8 cellular contexts compared by ENCODE assay signal in genomic region chr20:52190437-52191131, GRCh38. TPM values are rescaled to one million over a fixed set of nuclear protein-coding genes. Genes with fewer than 3 reads are reported as not detected.
A peak's percentile ranks its signal among the peaks of the same experiment; 100 is the strongest.
DNase-seq lines count a peak whose midpoint lies in the region; ATAC-seq and TF ChIP-seq lines count a peak whose summit lies in the region.

No MANE protein-coding gene starts in this region.

- in situ Hi-C loops in GM23248 (cut with MboI), result no loop called here

- no peaks in the 10 kb centered on the region for H3K9me3 Mint-ChIP-seq in effector memory CD8-positive, alpha-beta T cell

- DNase-seq in GM04503 (ENCODE audit: low read depth) (peak; percentile 3), GM23248 (peak; percentile 74), MM.1S (peak; percentile 74), midbrain (lab: John Stamatoyannopoulos, UW) (peak; percentile 49), stomach (peak; percentile 34), Ammon's horn (ENCODE audit: low spot score) (no peak)
- peak; percentile 26 for DNase-seq in activated CD4-positive, alpha-beta T cell treated with anti-CD3 and anti-CD28 coated beads, Interleukin-2, amount 50 U/mL, for 1 hour
- peak; percentile 8 to 19 (median 10) for DNase-seq in effector memory CD8-positive, alpha-beta T cell

- H3K9ac ChIP-seq in GM23248 (peak overlapping the region; percentile 84), MM.1S (ENCODE audit: low read length) (peak overlapping the region; percentile 91)

- H3K9me2 ChIP-seq in GM23248 (ENCODE audit: insufficient read depth), result no peaks in the 10 kb centered on the region
- H3K9me2 ChIP-seq in MM.1S (replicated peaks; ENCODE audit: insufficient read depth, low read length), result no peaks in the 10 kb centered on the region

- TF ChIP-seq EP300 in stomach (IDR thresholded peaks at IDR 0.05), result no peak

- WGBS in GM23248 (ENCODE audit: low coverage in 1 of 2, low lambda C conversion rate in 2 of 2, missing lambda C conversion rate in 2 of 2), 2 experiments, result 1 to 5% methylated on average over 15 of the region's 15 CpGs
- 8 to 10% (median 9%) methylated on average over 13 to 15 of the region's 15 CpGs for WGBS in stomach, 5 donors

- no peaks in the 10 kb centered on the region for H3K27me3 Mint-ChIP-seq in effector memory CD8-positive, alpha-beta T cell

- H3K4me3 Mint-ChIP-seq in effector memory CD8-positive, alpha-beta T cell, result peak overlapping the region; percentile 89 to 92

- TF ChIP-seq CTCF in MM.1S (IDR thresholded peaks at IDR 0.05; ENCODE audit: low read length), result no peak
- TF ChIP-seq CTCF in stomach (IDR thresholded peaks at IDR 0.05), result no peak

- H3K27me3 ChIP-seq in GM23248 (replicated peaks; ENCODE audit: insufficient read depth) (no peaks in the 10 kb centered on the region), MM.1S (replicated peaks; ENCODE audit: insufficient read depth, low read length) (no peaks in the 10 kb centered on the region), stomach (no peaks in the 10 kb centered on the region)

- 0 out of 2 replicates have a peak, but pooled peaks cover 5% of the 10 kb centered on the region for H3K4me1 ChIP-seq in GM23248 (ENCODE audit: insufficient read depth)
- peaks cover 9% of the 10 kb centered on the region; the same call in 1 of the 2 replicates for H3K4me1 ChIP-seq in MM.1S (ENCODE audit: low read length)
- H3K4me1 ChIP-seq in stomach, result peaks cover 0 to 42% (median 20%) of the 10 kb centered on the region in 4 donors

- TF ChIP-seq POLR2A in stomach (IDR thresholded peaks at IDR 0.05), result no peak

- peaks cover 15% of the 10 kb centered on the region for H3K36me3 Mint-ChIP-seq in effector memory CD8-positive, alpha-beta T cell (ENCODE audit: insufficient read depth)

- peak overlapping the region; percentile 95 for H3K4me3 ChIP-seq in GM23248
- peak overlapping the region; percentile 99 for H3K4me3 ChIP-seq in MM.1S (ENCODE audit: low read length)
- peak overlapping the region; percentile 66 to 94 (median 80) for H3K4me3 ChIP-seq in stomach

- H3K4me2 ChIP-seq in GM23248 (ENCODE audit: unreplicated experiment) (peak overlapping the region; percentile 89), MM.1S (ENCODE audit: low read depth, low read length) (peak overlapping the region; percentile 99)

- H3K9me3 ChIP-seq in GM23248 (ENCODE audit: low read depth), result no peaks in the 10 kb centered on the region
- H3K9me3 ChIP-seq in MM.1S (replicated peaks; ENCODE audit: insufficient read depth, low read length), result no peaks in the 10 kb centered on the region
- H3K9me3 ChIP-seq in stomach, result no peaks in the 10 kb centered on the region

- peak overlapping the region; percentile 77 to 92 for H3K27ac Mint-ChIP-seq in effector memory CD8-positive, alpha-beta T cell

- H4K20me1 ChIP-seq in GM23248 (ENCODE audit: insufficient read depth) (no peaks in the 10 kb centered on the region), MM.1S (ENCODE audit: insufficient read depth, low read length) (no peaks in the 10 kb centered on the region)

- no peak for ATAC-seq in effector memory CD8-positive, alpha-beta T cell (replicated peaks)

- intact Hi-C loops in stomach (cut with DNase I; ENCODE audit: low total_unique reads), result no loop called here

- peaks cover 32% of the 10 kb centered on the region for H3K79me2 ChIP-seq in GM23248 (ENCODE audit: insufficient read depth)
- peaks cover 56% of the 10 kb centered on the region for H3K79me2 ChIP-seq in MM.1S (ENCODE audit: low read length)

- H3K36me3 ChIP-seq in GM23248 (ENCODE audit: low read depth) (peaks cover 8% of the 10 kb centered on the region; the same call in 1 of the 2 replicates), MM.1S (replicated peaks; ENCODE audit: insufficient read depth, low read length) (peaks cover 2% of the 10 kb centered on the region; the same call in 1 of the 2 replicates), stomach (peaks cover 8 to 15% (median 15%) of the 10 kb centered on the region in 4 donors)

- peak overlapping the region; percentile 95 for H2AFZ ChIP-seq in GM23248
- peak overlapping the region; percentile 94 for H2AFZ ChIP-seq in MM.1S (ENCODE audit: low read length)

- peaks cover 10 to 12% of the 10 kb centered on the region in 2 donors for H3K4me1 Mint-ChIP-seq in effector memory CD8-positive, alpha-beta T cell (ENCODE audit: low read depth in 2 of 2)

- H3F3A ChIP-seq in GM23248 (ENCODE audit: insufficient read depth) (no peaks in the 10 kb centered on the region), MM.1S (ENCODE audit: insufficient read depth, low read length) (peaks cover 7% of the 10 kb centered on the region)

- H3K27ac ChIP-seq in GM23248 (peak overlapping the region; percentile 50), MM.1S (ENCODE audit: low read length) (peak overlapping the region; percentile 76), stomach (peak overlapping the region; percentile 82 to 96 (median 93))

RNA-seq across cellular contexts. Expression of gene ZFP64, which starts 1.0 kb away (rescaled TPM):
- 18.0 and 20.8 TPM in 2 replicates for total RNA-seq in GM23248 (2014; rRNA removed; shearing (Covaris generic))
- 14.3 and 15.0 TPM in 2 replicates for polyA plus RNA-seq in GM23248 (2016; fragmentation: Nextera tagmentation; extraction: Ambion mirVana)
- total RNA-seq in stomach, result 10 to 100 TPM in 3 of 5 donors, 1 to 10 TPM in 2; 7.0 to 40.0 (median 13.4) TPM
- 1 to 10 TPM; 3.4 to 7.9 (median 4.2) TPM for polyA plus RNA-seq in stomach
